Comparison of ENCODE assay signal across 17 cellular contexts in the genomic region with DNA sequence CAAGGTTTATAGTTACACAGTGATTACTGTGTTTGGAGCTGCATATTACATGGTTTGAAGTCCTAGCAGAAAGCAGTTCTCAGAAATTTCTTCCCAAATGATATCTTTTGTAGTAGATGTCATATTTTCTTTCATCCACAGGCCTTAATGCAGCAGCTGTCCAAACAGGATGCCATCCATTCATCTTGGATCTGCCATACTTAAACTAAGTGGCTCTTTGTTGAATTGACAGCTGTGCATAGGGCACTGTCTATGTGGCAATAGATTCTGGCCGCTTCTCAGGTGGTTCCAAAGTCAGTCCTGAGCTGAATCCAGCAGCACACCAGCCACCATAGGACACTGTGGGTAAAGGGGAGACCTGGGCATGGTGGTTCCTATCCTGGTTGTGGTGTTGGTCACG.
"Had no signal": no experiment of that assay in that cellular context is flagged by ENCODE, and none has a peak within 500 bp of the region (broad histone marks: within the 10 kb centered on the region; RNA-seq: fewer than 3 reads in every experiment).

No MANE protein-coding gene starts in this region.

- H3K9me3 ChIP-seq: mucosa of descending colon, spleen, testis had no signal

- H3K36me3 ChIP-seq: cardiac muscle cell, spleen had no signal

- H3K79me2 ChIP-seq: parathyroid adenoma had no signal

- H3K4me3 ChIP-seq: cardiac muscle cell, mucosa of descending colon, spleen, testis had no signal

- H3K9ac ChIP-seq: parathyroid adenoma had no signal

- H2AFZ ChIP-seq: parathyroid adenoma had no signal

- H3K27ac ChIP-seq: cardiac muscle cell, parathyroid adenoma, spleen, testis had no signal

- H3K27me3 ChIP-seq: cardiac muscle cell, spleen, testis had no signal

- DNase-seq: activated CD4-positive, alpha-beta memory T cell treated with anti-CD3 and anti-CD28 coated beads for 36 hours; activated CD4-positive, alpha-beta T cell treated with anti-CD3 and anti-CD28 coated beads for 4 hours; activated naive CD4-positive, alpha-beta T cell treated with Interleukin-2 at 50 U/mL for 16 hours; activated naive CD8-positive, alpha-beta T cell treated with anti-CD3 and anti-CD28 coated beads, Interleukin-2, amount 10 ng/mL, durations not matched to agents 7 days and 5 days; amygdala; dermis blood vessel endothelial cell; effector memory CD4-positive, alpha-beta T cell; immature natural killer cell; kidney glomerular epithelial cell; mesenchymal stem cell; mucosa of descending colon; natural killer cell; spleen; stimulated activated CD4-positive, alpha-beta T cell treated with anti-CD3 and anti-CD28 coated beads, Interleukin-4, amount 100 ng/mL, for 4 hours; testis had no signal
